Comparison of ENCODE assay signal across 19 cellular contexts in the genomic region with DNA sequence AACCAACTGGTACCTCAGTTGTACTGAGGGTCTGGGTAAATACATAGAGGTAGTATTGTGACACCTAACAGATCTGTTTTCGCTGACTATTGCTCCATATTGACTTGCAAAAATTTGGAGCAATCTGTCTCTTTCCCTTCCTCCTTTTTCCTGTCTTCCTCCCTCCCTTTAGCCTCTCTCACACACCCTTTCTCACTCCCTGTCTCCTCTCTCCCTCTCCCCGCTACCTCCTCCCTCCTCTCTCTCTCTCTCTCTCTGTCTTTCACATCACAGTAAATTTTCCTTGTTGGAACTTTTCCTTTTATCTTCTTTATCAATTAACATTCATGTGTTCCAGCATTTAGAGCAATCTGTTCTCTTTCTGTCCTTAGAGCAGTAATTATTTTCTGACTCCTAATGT.
DNase-seq lines count a peak whose midpoint lies in the region; ATAC-seq, FAIRE-seq and TF ChIP-seq lines count a peak whose summit lies in the region.
"Had no signal": no experiment of that assay in that cellular context is flagged by ENCODE, and none has a peak within 500 bp of the region (broad histone marks: within the 10 kb centered on the region; RNA-seq: fewer than 3 reads in every experiment).

No MANE protein-coding gene starts in this region.

- TF ChIP-seq CTCF in GM23338 (conservative IDR thresholded peaks at IDR 0.05; ENCODE audit: low read depth in 2 of 2): no peak
- no peak for TF ChIP-seq CTCF in OCI-LY7 (conservative IDR thresholded peaks at IDR 0.05; ENCODE audit: low read length)
- TF ChIP-seq CTCF in endothelial cell of umbilical vein (IDR thresholded peaks at IDR 0.05; ENCODE audit: extremely low read depth in 1 of 2, insufficient read depth in 1 of 2, low read depth in 1 of 2, low read length in 2 of 2): no peak
- TF ChIP-seq CTCF in neural progenitor cell (IDR thresholded peaks at IDR 0.05): no peak
- TF ChIP-seq CTCF in WERI-Rb-1 (IDR thresholded peaks at IDR 0.05; ENCODE audit: low read depth, low read length): no peak
- TF ChIP-seq CTCF in A673 (conservative IDR thresholded peaks at IDR 0.05; ENCODE audit: low read depth, low read length): no peak

- CTCF ChIA-PET in OCI-LY7 (lab: Charles Lee; ENCODE audit: unreplicated experiment): no interaction called here
- CTCF ChIA-PET in endothelial cell of umbilical vein (lab: Charles Lee): no interaction called here
- CTCF ChIA-PET in A673 (lab: Charles Lee): no interaction called here

- TF ChIP-seq POLR2A in endothelial cell of umbilical vein (IDR thresholded peaks at IDR 0.05; ENCODE audit: low read depth, low read length): no peak

- H3K4me2 ChIP-seq in GM23338 (peak overlapping the region; percentile 39; the same call in 1 of the 2 replicates), OCI-LY7 (ENCODE audit: low read length) (no peak overlapping the region), endothelial cell of umbilical vein (ENCODE audit: insufficient read depth, low read length) (no peak overlapping the region), neural progenitor cell (no peak overlapping the region)

- no peaks in the 10 kb centered on the region for H3K79me2 ChIP-seq in GM23338 (replicated peaks; ENCODE audit: insufficient read depth)
- H3K79me2 ChIP-seq in OCI-LY7 (ENCODE audit: insufficient read depth, low read depth, low read length): no peaks in the 10 kb centered on the region
- no peaks in the 10 kb centered on the region for H3K79me2 ChIP-seq in endothelial cell of umbilical vein (ENCODE audit: control insufficient read depth, insufficient read depth, low read length)
- no peaks in the 10 kb centered on the region for H3K79me2 ChIP-seq in neural progenitor cell (ENCODE audit: low read depth)

- H3K36me3 Mint-ChIP-seq in GM23338 (ENCODE audit: low read depth) (no peaks in the 10 kb centered on the region), neural progenitor cell (no peaks in the 10 kb centered on the region)
- H3K36me3 Mint-ChIP-seq: CD14-positive monocyte; CD8-positive, alpha-beta T cell had no signal

- H3K4me1 Mint-ChIP-seq in GM23338 (peaks cover 23% of the 10 kb centered on the region), neural progenitor cell (peaks cover 7% of the 10 kb centered on the region)

- peak; percentile 76 for ATAC-seq in GM23338
- ATAC-seq: CD8-positive, alpha-beta T cell had no signal

- H3K9ac ChIP-seq in endothelial cell of umbilical vein (replicated peaks; ENCODE audit: extremely low read depth, insufficient read depth, low read length): no peak overlapping the region
- no peak overlapping the region for H3K9ac ChIP-seq in neural progenitor cell

- no peaks in the 10 kb centered on the region for H3K27me3 Mint-ChIP-seq in GM23338 (ENCODE audit: insufficient read depth, low read depth, poor library complexity)
- no peaks in the 10 kb centered on the region for H3K27me3 Mint-ChIP-seq in neural progenitor cell (ENCODE audit: insufficient read depth, low read depth)

- no peak for FAIRE-seq in endothelial cell of umbilical vein (lab: Jason Lieb, UNC)
- FAIRE-seq: A204.1, D721Med, GM12892 had no signal

- H3K4me3 ChIP-seq in GM23338 (no peak overlapping the region), OCI-LY7 (ENCODE audit: low read depth, low read length, poor library complexity, severe bottlenecking) (no peak overlapping the region), endothelial cell of umbilical vein (replicated peaks in 1 of 3; ENCODE audit: insufficient read depth in 1 of 3, low read depth in 1 of 3, low read length in 3 of 3) (no peak overlapping the region), neural progenitor cell (no peak overlapping the region), WERI-Rb-1 (ENCODE audit: low read depth, low read length) (no peak overlapping the region), A673 (ENCODE audit: low read depth, low read length, poor library complexity, severe bottlenecking) (no peak overlapping the region)

- H3K27ac ChIP-seq in GM23338 (ENCODE audit: low read depth) (no peak overlapping the region), OCI-LY7 (ENCODE audit: low read depth, low read length, poor library complexity, severe bottlenecking) (no peak overlapping the region), endothelial cell of umbilical vein (ENCODE audit: insufficient read depth, low read depth, low read length) (no peak overlapping the region), neural progenitor cell (no peak overlapping the region), WERI-Rb-1 (no peak overlapping the region), A673 (ENCODE audit: low read depth, low read length, poor library complexity, severe bottlenecking) (no peak overlapping the region)

- DNase-seq in GM23338 (ENCODE audit: low spot score) (no peak), OCI-LY7 (ENCODE audit: low spot score) (no peak), endothelial cell of umbilical vein (ENCODE audit: low read depth, low spot score) (no peak), neural progenitor cell (ENCODE audit: low spot score) (no peak), NCI-H146 treated with DMSO at 0.1 percent for 48 hours (lab: John Stamatoyannopoulos, UW; ENCODE audit: unreplicated experiment) (no peak), WERI-Rb-1 (no peak), A673 (ENCODE audit: low spot score) (no peak)
- DNase-seq: BE2C; CD8-positive, alpha-beta T cell; COR-L47; DMS153; DMS79 treated with DMSO at 0.1 percent for 48 hours; GDM1; H7; IMR-90 had no signal

- dilution Hi-C loops in endothelial cell of umbilical vein (cut with MboI; ENCODE audit: extremely low pct_ligation_motif_present, low sequenced_read_pairs): no loop called here

- POLR2A ChIA-PET in OCI-LY7 (lab: Charles Lee): interaction anchor here (0.8 kb wide), 1 partner anchor 20 kb away, joined by 3 read pairs; no protein-coding TSS in a partner anchor
- POLR2A ChIA-PET in endothelial cell of umbilical vein (lab: Charles Lee): no interaction called here
- POLR2A ChIA-PET in A673 (lab: Charles Lee; ENCODE audit: low non-redundant PET): no interaction called here

- H2AFZ ChIP-seq in GM23338: no peak overlapping the region
- 0 out of 2 replicates have a peak overlapping the region, but pooled peaks have one; percentile 51 for H2AFZ ChIP-seq in OCI-LY7 (ENCODE audit: low read length)
- peak overlapping the region; percentile 54 for H2AFZ ChIP-seq in endothelial cell of umbilical vein (ENCODE audit: low read depth, low read length)
- peak overlapping the region; percentile 52 for H2AFZ ChIP-seq in neural progenitor cell (replicated peaks)

- H4K20me1 ChIP-seq in GM23338 (replicated peaks; ENCODE audit: insufficient read depth): no peaks in the 10 kb centered on the region
- no peaks in the 10 kb centered on the region for H4K20me1 ChIP-seq in OCI-LY7 (ENCODE audit: insufficient read depth, low read length)
- H4K20me1 ChIP-seq in endothelial cell of umbilical vein (replicated peaks; ENCODE audit: control insufficient read depth, extremely low read depth, insufficient read depth, low read length): no peaks in the 10 kb centered on the region
- H4K20me1 ChIP-seq in neural progenitor cell (ENCODE audit: low read depth): no peaks in the 10 kb centered on the region

- H3K4me3 Mint-ChIP-seq in GM23338 (no peak overlapping the region), neural progenitor cell (no peak overlapping the region)
- H3K4me3 Mint-ChIP-seq: CD14-positive monocyte; CD8-positive, alpha-beta T cell had no signal

- H3K9me3 ChIP-seq in OCI-LY7 (ENCODE audit: low read length) (no peaks in the 10 kb centered on the region), endothelial cell of umbilical vein (replicated peaks; ENCODE audit: control insufficient read depth, insufficient read depth, low read length) (no peaks in the 10 kb centered on the region), neural progenitor cell (ENCODE audit: low read depth) (no peaks in the 10 kb centered on the region), WERI-Rb-1 (ENCODE audit: severe bottlenecking) (no peaks in the 10 kb centered on the region), A673 (ENCODE audit: low read depth, low read length, poor library complexity, severe bottlenecking) (no peaks in the 10 kb centered on the region)
- H3K9me3 ChIP-seq: BE2C had no signal

- no peaks in the 10 kb centered on the region for H3K9me1 ChIP-seq in endothelial cell of umbilical vein (replicated peaks; ENCODE audit: control insufficient read depth, extremely low read depth, insufficient read depth, low read length)

- no peaks in the 10 kb centered on the region for H3K9me3 Mint-ChIP-seq in GM23338
- H3K9me3 Mint-ChIP-seq in neural progenitor cell: no peaks in the 10 kb centered on the region
- H3K9me3 Mint-ChIP-seq: CD8-positive, alpha-beta T cell had no signal

- intact Hi-C loops in OCI-LY7 (cut with micrococcal nuclease; ENCODE audit: unreplicated experiment): no loop called here
- intact Hi-C loops in endothelial cell of umbilical vein (cut with micrococcal nuclease): no loop called here
- intact Hi-C loops in A673 (cut with micrococcal nuclease; ENCODE audit: unreplicated experiment): no loop called here

- H3K27ac Mint-ChIP-seq in GM23338 (peak overlapping the region; percentile 2; the same call in 1 of the 2 replicates), neural progenitor cell (no peak overlapping the region)
- H3K27ac Mint-ChIP-seq: CD14-positive monocyte; CD8-positive, alpha-beta T cell had no signal

- H3F3A ChIP-seq in GM23338 (replicated peaks; ENCODE audit: low read depth) (no peaks in the 10 kb centered on the region), neural progenitor cell (ENCODE audit: low read depth) (no peaks in the 10 kb centered on the region)

- no TSS peak for BruUV-seq in OCI-LY7 (replicated peaks; lab: Mats Ljungman, UMichigan)
- BruUV-seq in endothelial cell of umbilical vein (replicated peaks; lab: Mats Ljungman, UMichigan): no TSS peak
- BruUV-seq in A673 (replicated peaks; lab: Mats Ljungman, UMichigan): no TSS peak

- H3K9me2 ChIP-seq in GM23338 (ENCODE audit: insufficient read depth) (no peaks in the 10 kb centered on the region), OCI-LY7 (ENCODE audit: insufficient read depth, low read length) (no peaks in the 10 kb centered on the region)

- H3K27me3 ChIP-seq in GM23338 (ENCODE audit: insufficient read depth) (no peaks in the 10 kb centered on the region), endothelial cell of umbilical vein (ENCODE audit: control insufficient read depth in 2 of 2, insufficient read depth in 2 of 2, low read length in 2 of 2) (no peaks in the 10 kb centered on the region), neural progenitor cell (no peaks in the 10 kb centered on the region), WERI-Rb-1 (ENCODE audit: insufficient read depth, low read depth, severe bottlenecking) (no peaks in the 10 kb centered on the region), A673 (replicated peaks; ENCODE audit: insufficient read depth, low read depth, low read length, poor library complexity) (no peaks in the 10 kb centered on the region)
- H3K27me3 ChIP-seq: BE2C had no signal

- H3K36me3 ChIP-seq in GM23338 (ENCODE audit: insufficient read depth): no peaks in the 10 kb centered on the region
- no peaks in the 10 kb centered on the region for H3K36me3 ChIP-seq in OCI-LY7 (ENCODE audit: insufficient read depth, low read length)
- H3K36me3 ChIP-seq in endothelial cell of umbilical vein (ENCODE audit: control insufficient read depth in 2 of 2, extremely low read depth in 1 of 2, insufficient read depth in 2 of 2, low read length in 2 of 2): no peaks in the 10 kb centered on the region
- H3K36me3 ChIP-seq in neural progenitor cell: no peaks in the 10 kb centered on the region
- no peaks in the 10 kb centered on the region for H3K36me3 ChIP-seq in WERI-Rb-1
- no peaks in the 10 kb centered on the region for H3K36me3 ChIP-seq in A673 (ENCODE audit: insufficient read depth, low read length, poor library complexity, severe bottlenecking)
- H3K36me3 ChIP-seq: BE2C had no signal

- H3K4me1 ChIP-seq in GM23338 (ENCODE audit: insufficient read depth) (peaks cover 30% of the 10 kb centered on the region), OCI-LY7 (ENCODE audit: insufficient read depth, low read length, poor library complexity, severe bottlenecking) (no peaks in the 10 kb centered on the region), endothelial cell of umbilical vein (ENCODE audit: control insufficient read depth, extremely low read depth, insufficient read depth, low read length) (peaks cover 2% of the 10 kb centered on the region), neural progenitor cell (no peaks in the 10 kb centered on the region), A673 (ENCODE audit: insufficient read depth, low read length, poor library complexity, severe bottlenecking) (peaks cover 4% of the 10 kb centered on the region)
- H3K4me1 ChIP-seq: BE2C had no signal
